In the genomic region with DNA sequence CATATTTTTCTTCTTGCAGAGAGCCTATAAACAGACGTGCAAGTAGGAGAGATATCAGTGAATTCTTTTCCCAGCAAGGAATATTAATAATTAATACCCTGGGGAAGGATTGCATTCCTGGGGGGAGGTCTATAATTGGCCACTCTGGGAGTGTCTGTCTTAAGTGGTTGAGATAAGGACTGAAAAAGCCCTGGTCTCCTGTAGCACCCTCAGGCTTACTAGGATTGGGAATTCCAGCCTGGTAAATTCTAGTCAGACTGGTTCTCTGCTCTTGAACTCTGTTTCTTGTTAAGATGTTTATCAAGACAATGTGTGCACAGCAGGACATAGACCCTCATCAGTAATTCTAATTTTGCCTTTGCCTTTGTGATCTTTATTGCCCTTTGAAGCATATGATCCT, we compare ENCODE assay signal across 3 cellular contexts. TPM values are rescaled to one million over a fixed set of nuclear protein-coding genes. Genes with fewer than 3 reads are reported as not detected.
"Had no signal": no experiment of that assay in that cellular context is flagged by ENCODE, and none has a peak within 500 bp of the region (broad histone marks: within the 10 kb centered on the region; RNA-seq: fewer than 3 reads in every experiment).

No MANE protein-coding gene starts in this region.

RNA-seq across cellular contexts. Expression of a gene that starts 16.9 kb away (rescaled TPM):
- total RNA-seq: SJSA1 had no signal
- polyA plus RNA-seq: IgD-negative memory B cell, K562 had no signal
